1 cellular context compared by ENCODE assay signal in the genomic region with DNA sequence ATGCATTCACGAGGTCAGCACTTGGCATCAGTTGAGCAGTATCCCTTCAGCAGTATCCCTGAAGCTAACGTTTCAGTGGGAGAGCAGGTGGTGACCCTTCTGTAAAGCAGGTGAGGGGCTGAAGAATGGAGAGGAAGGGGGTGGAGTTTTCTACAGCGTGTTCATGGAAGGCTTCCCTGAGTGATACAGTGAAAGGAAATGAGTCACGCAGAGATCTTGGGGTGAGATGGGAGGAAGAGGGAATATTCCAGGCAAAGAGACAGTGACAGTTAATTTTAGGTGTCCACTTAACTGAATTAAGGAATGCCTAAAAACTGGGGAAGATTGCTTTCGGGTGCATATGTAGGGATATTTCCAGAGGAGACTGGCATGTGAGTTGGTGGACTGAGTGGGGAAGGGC.
TF ChIP-seq lines count a peak whose summit lies in the region.

No MANE protein-coding gene starts in this region.

TF ChIP-seq in HepG2, 621 proteins besides CTCF, POLR2A, EP300 and RAD21:
- TF ChIP-seq FLYWCH1 (CRISPR knock-in tag; IDR thresholded peaks at IDR 0.05) (no peak), ZNF230 (CRISPR knock-in tag; IDR thresholded peaks at IDR 0.05) (no peak), TEAD2 (CRISPR knock-in tag; IDR thresholded peaks at IDR 0.05) (no peak)
